In the genomic region with DNA sequence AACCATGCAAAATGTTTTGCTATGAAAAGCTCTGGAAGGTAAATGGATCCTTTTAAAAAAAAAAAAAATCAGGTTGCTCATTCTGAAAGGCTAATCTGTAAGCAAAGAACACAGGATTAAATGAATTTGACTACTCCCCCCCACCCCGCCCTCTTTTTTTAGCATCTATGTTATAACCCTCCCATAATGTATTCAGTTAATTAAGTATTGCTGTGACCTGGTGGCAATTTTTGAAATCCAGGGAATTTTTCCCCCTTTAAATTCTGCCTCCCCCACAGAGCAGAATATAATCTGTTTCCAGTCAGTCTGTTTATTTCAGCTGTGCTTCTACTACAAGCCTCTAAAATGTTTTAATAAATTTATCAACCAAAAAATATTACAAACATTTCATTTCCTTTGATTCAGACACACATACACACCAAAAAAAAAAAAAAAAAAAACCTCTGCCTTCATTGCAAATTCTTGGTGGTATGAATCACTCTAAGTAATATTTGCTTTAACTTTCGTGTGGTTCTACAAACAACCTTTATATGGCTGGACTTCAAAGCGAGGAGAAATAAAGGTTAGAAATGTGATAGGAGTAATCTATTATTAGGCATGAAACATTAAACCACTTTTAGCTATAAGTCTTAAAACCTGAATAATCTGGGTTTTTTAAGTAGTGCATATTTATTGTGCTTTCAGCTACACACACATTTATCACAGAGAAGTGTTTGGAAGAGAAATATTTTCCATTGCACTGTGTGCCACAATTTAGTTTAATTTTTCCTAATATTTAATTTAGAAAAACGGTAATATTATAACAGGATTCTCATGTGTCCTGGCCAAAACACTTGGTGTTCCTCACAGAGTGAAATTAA, we compare ENCODE assay signal across 10 cellular contexts.
DNase-seq lines count a peak whose midpoint lies in the region; ATAC-seq, FAIRE-seq and TF ChIP-seq lines count a peak whose summit lies in the region.
"Had no signal": no experiment of that assay in that cellular context is flagged by ENCODE, and none has a peak within 500 bp of the region (broad histone marks: within the 10 kb centered on the region; RNA-seq: fewer than 3 reads in every experiment).

No MANE protein-coding gene starts in this region.

- no peaks in the 10 kb centered on the region for H3K9me2 ChIP-seq in MM.1S (replicated peaks; ENCODE audit: insufficient read depth, low read length)

- no peaks in the 10 kb centered on the region for H3K36me3 Mint-ChIP-seq in activated CD4-positive, alpha-beta memory T cell treated with anti-CD3 and anti-CD28 coated beads, Interleukin-2, amount 10 ng/mL, durations not matched to agents 7 days and 5 days (ENCODE audit: low read depth)
- no peaks in the 10 kb centered on the region for H3K36me3 Mint-ChIP-seq in activated CD4-positive, alpha-beta memory T cell treated with anti-CD3 and anti-CD28 coated beads for 36 hours
- H3K36me3 Mint-ChIP-seq in astrocyte (ENCODE audit: low read depth, unreplicated experiment), result no peaks in the 10 kb centered on the region

- peak overlapping the region; percentile 8 for H3K4me3 ChIP-seq in astrocyte (ENCODE audit: insufficient read depth, low read depth, low read length)
- H3K4me3 ChIP-seq in upper lobe of left lung, result no peak overlapping the region
- no peak overlapping the region for H3K4me3 ChIP-seq in MM.1S (ENCODE audit: low read length)

- peak; percentile 13 to 34 for ATAC-seq in upper lobe of left lung (ENCODE audit: low FRiP score in 2 of 2)
- no peak for ATAC-seq in GM19324 (IDR thresholded peaks at IDR 0.05; ENCODE audit: low FRiP score, unreplicated experiment)

- TF ChIP-seq POLR2A in upper lobe of left lung (IDR thresholded peaks at IDR 0.05), result no peak

- H3K9me3 ChIP-seq in astrocyte (ENCODE audit: insufficient read depth, low read depth, low read length) (no peaks in the 10 kb centered on the region), upper lobe of left lung (no peaks in the 10 kb centered on the region), MM.1S (replicated peaks; ENCODE audit: insufficient read depth, low read length) (no peaks in the 10 kb centered on the region)

- H3K4me1 ChIP-seq in astrocyte (ENCODE audit: insufficient read depth, low read length), result peaks cover 36% of the 10 kb centered on the region
- peaks cover 26 to 33% (median 28%) of the 10 kb centered on the region in 4 donors for H3K4me1 ChIP-seq in upper lobe of left lung
- peaks cover 5% of the 10 kb centered on the region for H3K4me1 ChIP-seq in MM.1S (ENCODE audit: low read length)

- POLR2A ChIA-PET in activated CD4-positive, alpha-beta memory T cell treated with anti-CD3 and anti-CD28 coated beads, Interleukin-2, amount 10 ng/mL, durations not matched to agents 7 days and 5 days (lab: Charles Lee), result interaction anchor here (0.9 to 2.0 kb wide), 7 partner anchors 52 to 86 kb away, joined by 3 to 8 read pairs (median 4); a partner anchor contains a TSS
- POLR2A ChIA-PET in activated CD4-positive, alpha-beta memory T cell treated with anti-CD3 and anti-CD28 coated beads for 36 hours (lab: Charles Lee), result no interaction called here

- CTCF ChIA-PET in activated CD4-positive, alpha-beta memory T cell treated with anti-CD3 and anti-CD28 coated beads, Interleukin-2, amount 10 ng/mL, durations not matched to agents 7 days and 5 days (lab: Charles Lee), result interaction anchor here (0.6 to 4.0 kb wide), 6 partner anchors 12 to 536 kb away, joined by 3 to 75 read pairs (median 4); no protein-coding TSS in a partner anchor
- CTCF ChIA-PET in activated CD4-positive, alpha-beta memory T cell treated with anti-CD3 and anti-CD28 coated beads for 36 hours (lab: Charles Lee), result interaction anchor here (1.0 to 1.4 kb wide), 3 partner anchors 30 to 86 kb away, joined by 3 to 9 read pairs (median 3); no protein-coding TSS in a partner anchor

- peak overlapping the region; percentile 73 for H3K9ac ChIP-seq in astrocyte (ENCODE audit: low read length)
- no peak overlapping the region for H3K9ac ChIP-seq in MM.1S (ENCODE audit: low read length)

- H4K20me1 ChIP-seq in astrocyte (ENCODE audit: insufficient read depth, low read length) (no peaks in the 10 kb centered on the region), MM.1S (ENCODE audit: insufficient read depth, low read length) (no peaks in the 10 kb centered on the region)

- intact Hi-C loops in activated CD4-positive, alpha-beta memory T cell treated with anti-CD3 and anti-CD28 coated beads for 36 hours (cut with micrococcal nuclease), result loop anchor here (10.0 kb wide), 1 partner anchor 1022 kb away; no protein-coding TSS in a partner anchor

- no peak for DNase-seq in activated CD4-positive, alpha-beta memory T cell treated with anti-CD3 and anti-CD28 coated beads, Interleukin-2, amount 10 ng/mL, durations not matched to agents 7 days and 5 days
- no peak for DNase-seq in activated CD4-positive, alpha-beta memory T cell treated with anti-CD3 and anti-CD28 coated beads for 36 hours
- DNase-seq in astrocyte (ENCODE audit: low read depth), result peak; percentile 94
- peak; percentile 85 for DNase-seq in kidney tubule cell (ENCODE audit: low spot score)
- DNase-seq in upper lobe of left lung, result no peak
- no peak for DNase-seq in MM.1S
- DNase-seq in NCI-H2107 treated with DMSO at 0.1 percent for 48 hours (lab: John Stamatoyannopoulos, UW; ENCODE audit: unreplicated experiment), result no peak
- DNase-seq: CD4-positive, alpha-beta T cell; MV-4-11 had no signal

- no peak for TF ChIP-seq CTCF in astrocyte (IDR thresholded peaks at IDR 0.05; ENCODE audit: insufficient read depth, low read depth, low read length)
- no peak for TF ChIP-seq CTCF in upper lobe of left lung (IDR thresholded peaks at IDR 0.05)
- TF ChIP-seq CTCF in MM.1S (IDR thresholded peaks at IDR 0.05; ENCODE audit: low read length), result no peak

- H2AFZ ChIP-seq in astrocyte (ENCODE audit: low read depth, low read length) (no peak overlapping the region), MM.1S (ENCODE audit: low read length) (no peak overlapping the region)

- H3K27me3 ChIP-seq in astrocyte (ENCODE audit: insufficient read depth, low read length) (no peaks in the 10 kb centered on the region), upper lobe of left lung (no peaks in the 10 kb centered on the region), MM.1S (replicated peaks; ENCODE audit: insufficient read depth, low read length) (no peaks in the 10 kb centered on the region)

- peak; percentile 41 for FAIRE-seq in astrocyte (lab: Jason Lieb, UNC)

- 35 to 36% methylated on average over 4 of the region's 4 CpGs for WGBS in upper lobe of left lung, 2 donors

- H3K4me2 ChIP-seq in astrocyte (ENCODE audit: low read length) (peak overlapping the region; percentile 70), MM.1S (ENCODE audit: low read depth, low read length) (no peak overlapping the region)

- H3K27me3 Mint-ChIP-seq in activated CD4-positive, alpha-beta memory T cell treated with anti-CD3 and anti-CD28 coated beads, Interleukin-2, amount 10 ng/mL, durations not matched to agents 7 days and 5 days, result no peaks in the 10 kb centered on the region
- H3K27me3 Mint-ChIP-seq in activated CD4-positive, alpha-beta memory T cell treated with anti-CD3 and anti-CD28 coated beads for 36 hours, result no peaks in the 10 kb centered on the region
- H3K27me3 Mint-ChIP-seq in astrocyte (ENCODE audit: low read depth, unreplicated experiment), result no peaks in the 10 kb centered on the region
- H3K27me3 Mint-ChIP-seq: CD4-positive, alpha-beta T cell had no signal

- H3K79me2 ChIP-seq in astrocyte (ENCODE audit: insufficient read depth, low read length) (no peaks in the 10 kb centered on the region), MM.1S (ENCODE audit: low read length) (no peaks in the 10 kb centered on the region)

- peaks cover 2% of the 10 kb centered on the region for H3K9me3 Mint-ChIP-seq in activated CD4-positive, alpha-beta memory T cell treated with anti-CD3 and anti-CD28 coated beads, Interleukin-2, amount 10 ng/mL, durations not matched to agents 7 days and 5 days
- H3K9me3 Mint-ChIP-seq in activated CD4-positive, alpha-beta memory T cell treated with anti-CD3 and anti-CD28 coated beads for 36 hours, result no peaks in the 10 kb centered on the region
- no peaks in the 10 kb centered on the region for H3K9me3 Mint-ChIP-seq in astrocyte (ENCODE audit: unreplicated experiment)
- H3K9me3 Mint-ChIP-seq: CD4-positive, alpha-beta T cell had no signal

- peaks cover 25% of the 10 kb centered on the region for H3K4me1 Mint-ChIP-seq in activated CD4-positive, alpha-beta memory T cell treated with anti-CD3 and anti-CD28 coated beads, Interleukin-2, amount 10 ng/mL, durations not matched to agents 7 days and 5 days
- H3K4me1 Mint-ChIP-seq in activated CD4-positive, alpha-beta memory T cell treated with anti-CD3 and anti-CD28 coated beads for 36 hours (ENCODE audit: low read depth), result peaks cover 23% of the 10 kb centered on the region
- peaks cover 29% of the 10 kb centered on the region for H3K4me1 Mint-ChIP-seq in astrocyte (ENCODE audit: low read depth, unreplicated experiment)

- peak overlapping the region; percentile 80 for H3K27ac Mint-ChIP-seq in activated CD4-positive, alpha-beta memory T cell treated with anti-CD3 and anti-CD28 coated beads, Interleukin-2, amount 10 ng/mL, durations not matched to agents 7 days and 5 days
- no peak overlapping the region for H3K27ac Mint-ChIP-seq in activated CD4-positive, alpha-beta memory T cell treated with anti-CD3 and anti-CD28 coated beads for 36 hours
- peak overlapping the region; percentile 80 for H3K27ac Mint-ChIP-seq in astrocyte (ENCODE audit: unreplicated experiment)
- H3K27ac Mint-ChIP-seq: CD4-positive, alpha-beta T cell had no signal

- no peaks in the 10 kb centered on the region for H3K36me3 ChIP-seq in astrocyte (ENCODE audit: insufficient read depth, low read length)
- H3K36me3 ChIP-seq in upper lobe of left lung, result no peaks in the 10 kb centered on the region
- H3K36me3 ChIP-seq in MM.1S (replicated peaks; ENCODE audit: insufficient read depth, low read length), result no peaks in the 10 kb centered on the region

- no peaks in the 10 kb centered on the region for H3F3A ChIP-seq in MM.1S (ENCODE audit: insufficient read depth, low read length)

- H3K27ac ChIP-seq in astrocyte (ENCODE audit: low read depth, low read length), result peak overlapping the region; percentile 90
- H3K27ac ChIP-seq in upper lobe of left lung, result peak overlapping the region; percentile 63 to 74 (median 68)
- no peak overlapping the region for H3K27ac ChIP-seq in MM.1S (ENCODE audit: low read length)

- no peak for TF ChIP-seq EP300 in upper lobe of left lung (IDR thresholded peaks at IDR 0.05)

- H3K4me3 Mint-ChIP-seq in activated CD4-positive, alpha-beta memory T cell treated with anti-CD3 and anti-CD28 coated beads, Interleukin-2, amount 10 ng/mL, durations not matched to agents 7 days and 5 days, result no peak overlapping the region
- no peak overlapping the region for H3K4me3 Mint-ChIP-seq in activated CD4-positive, alpha-beta memory T cell treated with anti-CD3 and anti-CD28 coated beads for 36 hours
- no peak overlapping the region for H3K4me3 Mint-ChIP-seq in astrocyte (ENCODE audit: unreplicated experiment)
- H3K4me3 Mint-ChIP-seq: CD4-positive, alpha-beta T cell had no signal

Comparison
In these comparisons a context has a peak if more than half of its experiments do, and no peak if none do; other contexts are left out.
1. DNase-seq: peak in astrocyte (single experiment) and kidney tubule cell (single experiment); none in activated CD4-positive, alpha-beta memory T cell treated with anti-CD3 and anti-CD28 coated beads, Interleukin-2, amount 10 ng/mL, durations not matched to agents 7 days and 5 days (single experiment), activated CD4-positive, alpha-beta memory T cell treated with anti-CD3 and anti-CD28 coated beads for 36 hours (single experiment), upper lobe of left lung (0 of 2), MM.1S (single experiment) and NCI-H2107 treated with DMSO at 0.1 percent for 48 hours (single experiment).